ENCODE assay signal across 8 cellular contexts in the genomic region with DNA sequence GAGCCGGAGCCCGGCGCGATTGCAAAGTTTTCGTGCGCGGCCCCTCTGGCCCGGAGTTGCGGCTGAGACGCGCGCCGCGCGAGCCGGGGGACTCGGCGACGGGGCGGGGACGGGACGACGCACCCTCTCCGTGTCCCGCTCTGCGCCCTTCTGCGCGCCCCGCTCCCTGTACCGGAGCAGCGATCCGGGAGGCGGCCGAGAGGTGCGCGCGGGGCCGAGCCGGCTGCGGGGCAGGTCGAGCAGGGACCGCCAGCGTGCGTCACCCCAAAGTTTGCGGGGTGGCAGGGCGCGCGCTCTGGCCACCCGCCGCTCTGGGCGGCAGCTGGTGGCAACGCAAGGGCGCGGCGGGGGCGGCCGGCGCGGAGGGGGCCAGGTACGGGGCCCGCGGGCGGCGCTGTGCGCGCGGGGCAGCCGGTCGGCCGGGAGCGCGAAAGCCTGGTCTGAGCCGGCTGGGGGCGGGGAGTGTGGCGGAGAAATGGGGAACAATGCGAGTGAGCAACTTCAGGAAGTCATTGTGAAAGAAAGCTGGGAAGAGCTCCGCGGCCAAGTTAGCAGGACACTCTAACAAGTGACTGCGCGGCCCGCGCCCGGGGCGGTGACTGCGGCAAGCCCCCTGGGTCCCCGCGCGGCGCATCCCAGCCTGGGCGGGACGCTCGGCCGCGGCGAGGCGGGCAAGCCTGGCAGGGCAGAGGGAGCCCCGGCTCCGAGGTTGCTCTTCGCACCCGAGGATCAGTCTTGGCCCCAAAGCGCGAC. TPM values are rescaled to one million over a fixed set of nuclear protein-coding genes. Genes with fewer than 3 reads are reported as not detected.
A peak's percentile ranks its signal among the peaks of the same experiment; 100 is the strongest.
DNase-seq lines count a peak whose midpoint lies in the region; ATAC-seq and TF ChIP-seq lines count a peak whose summit lies in the region.

A gene (plus strand): TSS at position 559 of the 753 bp plus-strand sequence. CDS start 14,346 bp downstream, outside the sequence.

- H3K4me3 ChIP-seq in MG63 (peak within 1 kb of the TSS; percentile 18; the same call in 1 of the 2 replicates), neural cell (ENCODE audit: low read length) (peak within 1 kb of the TSS; percentile 66)

- H3K9me3 ChIP-seq in MG63: no peaks in the 10 kb centered on the region
- no peaks in the 10 kb centered on the region for H3K9me3 ChIP-seq in neural cell (ENCODE audit: low read length)

- no peak within 1 kb of the TSS for H3K4me2 ChIP-seq in neural cell (ENCODE audit: low read length)

- H3F3A ChIP-seq in neural cell (ENCODE audit: insufficient read depth, low read length, poor library complexity, severe bottlenecking): no peaks in the 10 kb centered on the region

- peaks cover 46% of the 10 kb centered on the region for H3K27me3 ChIP-seq in MG63
- H3K27me3 ChIP-seq in neural cell (ENCODE audit: insufficient read depth, low read depth, low read length): peaks cover 49% of the 10 kb centered on the region

- H2AFZ ChIP-seq in neural cell (ENCODE audit: low read depth, low read length): no peak within 1 kb of the TSS

- no peaks in the 10 kb centered on the region for H3K9me2 ChIP-seq in neural cell (ENCODE audit: insufficient read depth, low read length)

- no peaks in the 10 kb centered on the region for H3K36me3 ChIP-seq in MG63
- no peaks in the 10 kb centered on the region for H3K36me3 ChIP-seq in neural cell (ENCODE audit: insufficient read depth, low read length)

- H3K9ac ChIP-seq in neural cell (ENCODE audit: low read length): no peak within 1 kb of the TSS

- no peaks in the 10 kb centered on the region for H4K20me1 ChIP-seq in neural cell (ENCODE audit: insufficient read depth)

- no peak for TF ChIP-seq EP300 in neural cell (conservative IDR thresholded peaks at IDR 0.05; ENCODE audit: poor library complexity, severe bottlenecking)

- ATAC-seq in GM21529 (IDR thresholded peaks at IDR 0.05; ENCODE audit: unreplicated experiment) (peak; percentile 35), esophagus mucosa (peak; percentile 54)

- H3K27ac ChIP-seq in neural cell (ENCODE audit: low read length): no peak within 1 kb of the TSS

- DNase-seq in ELF-1 (ENCODE audit: low read depth, low spot score) (peak; percentile 23), MG63 (peak; percentile 10), ureter (ENCODE audit: low spot score) (peak; percentile 68), GM19238 (ENCODE audit: insufficient read length, low spot score) (no peak)
- peak; percentile 91 for DNase-seq in activated CD8-positive, alpha-beta memory T cell treated with anti-CD3 and anti-CD28 coated beads for 24 hours

- no peak for TF ChIP-seq RAD21 in neural cell (conservative IDR thresholded peaks at IDR 0.05)

- H3K79me2 ChIP-seq in neural cell (replicated peaks; ENCODE audit: insufficient read depth, low read length): no peaks in the 10 kb centered on the region

- TF ChIP-seq CTCF in neural cell (IDR thresholded peaks at IDR 0.05; ENCODE audit: poor library complexity, severe bottlenecking): no peak

TF ChIP-seq in neural cell, 6 proteins besides CTCF, POLR2A, EP300 and RAD21:
- TF ChIP-seq POLR2AphosphoS5 (IDR thresholded peaks at IDR 0.05) (no peak), EZH2 (IDR thresholded peaks at IDR 0.05; ENCODE audit: borderline replicate concordance, insufficient read depth, low read length, poor library complexity, severe bottlenecking) (no peak), MXI1 (conservative IDR thresholded peaks at IDR 0.05; ENCODE audit: poor library complexity, severe bottlenecking) (no peak), TAF1 (IDR thresholded peaks at IDR 0.05; ENCODE audit: low read depth) (no peak), SMC3 (conservative IDR thresholded peaks at IDR 0.05; ENCODE audit: poor library complexity) (no peak)
- TF ChIP-seq, protein P1, sequence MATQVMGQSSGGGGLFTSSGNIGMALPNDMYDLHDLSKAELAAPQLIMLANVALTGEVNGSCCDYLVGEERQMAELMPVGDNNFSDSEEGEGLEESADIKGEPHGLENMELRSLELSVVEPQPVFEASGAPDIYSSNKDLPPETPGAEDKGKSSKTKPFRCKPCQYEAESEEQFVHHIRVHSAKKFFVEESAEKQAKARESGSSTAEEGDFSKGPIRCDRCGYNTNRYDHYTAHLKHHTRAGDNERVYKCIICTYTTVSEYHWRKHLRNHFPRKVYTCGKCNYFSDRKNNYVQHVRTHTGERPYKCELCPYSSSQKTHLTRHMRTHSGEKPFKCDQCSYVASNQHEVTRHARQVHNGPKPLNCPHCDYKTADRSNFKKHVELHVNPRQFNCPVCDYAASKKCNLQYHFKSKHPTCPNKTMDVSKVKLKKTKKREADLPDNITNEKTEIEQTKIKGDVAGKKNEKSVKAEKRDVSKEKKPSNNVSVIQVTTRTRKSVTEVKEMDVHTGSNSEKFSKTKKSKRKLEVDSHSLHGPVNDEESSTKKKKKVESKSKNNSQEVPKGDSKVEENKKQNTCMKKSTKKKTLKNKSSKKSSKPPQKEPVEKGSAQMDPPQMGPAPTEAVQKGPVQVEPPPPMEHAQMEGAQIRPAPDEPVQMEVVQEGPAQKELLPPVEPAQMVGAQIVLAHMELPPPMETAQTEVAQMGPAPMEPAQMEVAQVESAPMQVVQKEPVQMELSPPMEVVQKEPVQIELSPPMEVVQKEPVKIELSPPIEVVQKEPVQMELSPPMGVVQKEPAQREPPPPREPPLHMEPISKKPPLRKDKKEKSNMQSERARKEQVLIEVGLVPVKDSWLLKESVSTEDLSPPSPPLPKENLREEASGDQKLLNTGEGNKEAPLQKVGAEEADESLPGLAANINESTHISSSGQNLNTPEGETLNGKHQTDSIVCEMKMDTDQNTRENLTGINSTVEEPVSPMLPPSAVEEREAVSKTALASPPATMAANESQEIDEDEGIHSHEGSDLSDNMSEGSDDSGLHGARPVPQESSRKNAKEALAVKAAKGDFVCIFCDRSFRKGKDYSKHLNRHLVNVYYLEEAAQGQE (IDR thresholded peaks at IDR 0.05; ENCODE audit: borderline replicate concordance): no peak

RNA-seq across cellular contexts. Expression of the gene that starts here (rescaled TPM):
- not detected in 2 replicates for total RNA-seq in MG63 (2014; rRNA removed; shearing (Covaris generic); ENCODE audit: low replicate concordance)
- total RNA-seq in esophagus mucosa: 2.1 TPM
- polyA plus RNA-seq in neural cell: 0.24 and 0.40 TPM in 2 replicates
- polyA minus RNA-seq in neural cell: 1.7 and 3.4 TPM in 2 replicates
- 15.2 TPM for total RNA-seq in ureter

Comparison
In these comparisons a context has a peak if more than half of its experiments do, and no peak if none do; other contexts are left out.
1. Peak in DNase-seq and H3K4me3 ChIP-seq in MG63; RNA of the gene not detected or under 1 TPM.